Comparison of ENCODE assay signal across 3 cellular contexts in the genomic region with DNA sequence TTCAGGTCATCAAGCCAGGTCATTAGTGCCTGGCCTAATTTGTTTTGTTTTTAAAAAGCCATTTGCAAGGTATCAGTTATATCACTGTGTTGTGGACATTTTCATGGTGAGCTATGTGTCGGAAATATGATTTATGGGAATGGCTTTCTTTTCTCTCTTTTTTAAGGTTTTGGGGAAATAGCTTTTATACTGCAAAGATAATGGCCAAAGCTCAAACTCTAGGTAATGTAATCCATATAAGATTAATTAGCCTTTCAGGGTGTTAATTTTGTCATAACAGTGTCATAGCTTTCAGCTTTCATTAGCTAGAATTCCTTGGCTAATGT.
TF ChIP-seq lines count a peak whose summit lies in the region.

No MANE protein-coding gene starts in this region.

TF ChIP-seq in SK-N-SH, 30 proteins besides CTCF, POLR2A, EP300 and RAD21:
- TF ChIP-seq SMC3 (IDR thresholded peaks at IDR 0.05; ENCODE audit: low read depth, low read length), result no peak
- TF ChIP-seq NRF1 (IDR thresholded peaks at IDR 0.05; ENCODE audit: low read depth, low read length), result no peak
- TF ChIP-seq TAF1 (IDR thresholded peaks at IDR 0.05; ENCODE audit: borderline replicate concordance, low read depth, low read length), result no peak
- no peak for TF ChIP-seq POLR2AphosphoS5 (IDR thresholded peaks at IDR 0.05; ENCODE audit: low read depth, low read length)

TF ChIP-seq in SK-N-SH treated with all-trans-retinoic acid at 6 μM for 48 hours, 23 proteins besides CTCF, POLR2A, EP300 and RAD21:
- TF ChIP-seq PATZ1 (CRISPR knock-in tag; IDR thresholded peaks at IDR 0.05; ENCODE audit: borderline replicate concordance) (no peak), TSHZ2 (CRISPR knock-in tag; IDR thresholded peaks at IDR 0.05) (no peak), CSRNP3 (CRISPR knock-in tag; IDR thresholded peaks at IDR 0.05) (no peak), ZNF70 (CRISPR knock-in tag; IDR thresholded peaks at IDR 0.05) (no peak), ARNTL (CRISPR knock-in tag; IDR thresholded peaks at IDR 0.05; ENCODE audit: borderline replicate concordance, low read depth) (no peak)

TF ChIP-seq in HepG2, 621 proteins besides CTCF, POLR2A, EP300 and RAD21 (continues in another document):
- TF ChIP-seq, protein P1, sequence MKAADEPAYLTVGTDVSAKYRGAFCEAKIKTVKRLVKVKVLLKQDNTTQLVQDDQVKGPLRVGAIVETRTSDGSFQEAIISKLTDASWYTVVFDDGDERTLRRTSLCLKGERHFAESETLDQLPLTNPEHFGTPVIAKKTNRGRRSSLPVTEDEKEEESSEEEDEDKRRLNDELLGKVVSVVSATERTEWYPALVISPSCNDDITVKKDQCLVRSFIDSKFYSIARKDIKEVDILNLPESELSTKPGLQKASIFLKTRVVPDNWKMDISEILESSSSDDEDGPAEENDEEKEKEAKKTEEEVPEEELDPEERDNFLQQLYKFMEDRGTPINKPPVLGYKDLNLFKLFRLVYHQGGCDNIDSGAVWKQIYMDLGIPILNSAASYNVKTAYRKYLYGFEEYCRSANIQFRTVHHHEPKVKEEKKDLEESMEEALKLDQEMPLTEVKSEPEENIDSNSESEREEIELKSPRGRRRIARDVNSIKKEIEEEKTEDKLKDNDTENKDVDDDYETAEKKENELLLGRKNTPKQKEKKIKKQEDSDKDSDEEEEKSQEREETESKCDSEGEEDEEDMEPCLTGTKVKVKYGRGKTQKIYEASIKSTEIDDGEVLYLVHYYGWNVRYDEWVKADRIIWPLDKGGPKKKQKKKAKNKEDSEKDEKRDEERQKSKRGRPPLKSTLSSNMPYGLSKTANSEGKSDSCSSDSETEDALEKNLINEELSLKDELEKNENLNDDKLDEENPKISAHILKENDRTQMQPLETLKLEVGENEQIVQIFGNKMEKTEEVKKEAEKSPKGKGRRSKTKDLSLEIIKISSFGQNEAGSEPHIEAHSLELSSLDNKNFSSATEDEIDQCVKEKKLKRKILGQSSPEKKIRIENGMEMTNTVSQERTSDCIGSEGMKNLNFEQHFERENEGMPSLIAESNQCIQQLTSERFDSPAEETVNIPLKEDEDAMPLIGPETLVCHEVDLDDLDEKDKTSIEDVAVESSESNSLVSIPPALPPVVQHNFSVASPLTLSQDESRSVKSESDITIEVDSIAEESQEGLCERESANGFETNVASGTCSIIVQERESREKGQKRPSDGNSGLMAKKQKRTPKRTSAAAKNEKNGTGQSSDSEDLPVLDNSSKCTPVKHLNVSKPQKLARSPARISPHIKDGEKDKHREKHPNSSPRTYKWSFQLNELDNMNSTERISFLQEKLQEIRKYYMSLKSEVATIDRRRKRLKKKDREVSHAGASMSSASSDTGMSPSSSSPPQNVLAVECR (CRISPR knock-in tag; IDR thresholded peaks at IDR 0.05; ENCODE audit: borderline replicate concordance), result no peak
- TF ChIP-seq BCL3 (CRISPR knock-in tag; IDR thresholded peaks at IDR 0.05), result no peak
- no peak for TF ChIP-seq ATRX (CRISPR knock-in tag; IDR thresholded peaks at IDR 0.05; ENCODE audit: borderline replicate concordance)
- no peak for TF ChIP-seq MED13 (CRISPR knock-in tag; IDR thresholded peaks at IDR 0.05)
- TF ChIP-seq GFI1 (CRISPR knock-in tag; IDR thresholded peaks at IDR 0.05; ENCODE audit: borderline replicate concordance), result peak; percentile 45
- 0 out of 2 replicates have a peak, but pooled peaks have one; percentile 9 for TF ChIP-seq ZNF121 (CRISPR knock-in tag; IDR thresholded peaks at IDR 0.05)
- no peak for TF ChIP-seq ZSCAN21 (CRISPR knock-in tag; IDR thresholded peaks at IDR 0.05; ENCODE audit: borderline replicate concordance)
- TF ChIP-seq ZNF800 (CRISPR knock-in tag; IDR thresholded peaks at IDR 0.05), result no peak
- TF ChIP-seq RFXANK (CRISPR knock-in tag; IDR thresholded peaks at IDR 0.05), result no peak
- no peak for TF ChIP-seq RORA (CRISPR knock-in tag; IDR thresholded peaks at IDR 0.05)
- TF ChIP-seq, protein P2, sequence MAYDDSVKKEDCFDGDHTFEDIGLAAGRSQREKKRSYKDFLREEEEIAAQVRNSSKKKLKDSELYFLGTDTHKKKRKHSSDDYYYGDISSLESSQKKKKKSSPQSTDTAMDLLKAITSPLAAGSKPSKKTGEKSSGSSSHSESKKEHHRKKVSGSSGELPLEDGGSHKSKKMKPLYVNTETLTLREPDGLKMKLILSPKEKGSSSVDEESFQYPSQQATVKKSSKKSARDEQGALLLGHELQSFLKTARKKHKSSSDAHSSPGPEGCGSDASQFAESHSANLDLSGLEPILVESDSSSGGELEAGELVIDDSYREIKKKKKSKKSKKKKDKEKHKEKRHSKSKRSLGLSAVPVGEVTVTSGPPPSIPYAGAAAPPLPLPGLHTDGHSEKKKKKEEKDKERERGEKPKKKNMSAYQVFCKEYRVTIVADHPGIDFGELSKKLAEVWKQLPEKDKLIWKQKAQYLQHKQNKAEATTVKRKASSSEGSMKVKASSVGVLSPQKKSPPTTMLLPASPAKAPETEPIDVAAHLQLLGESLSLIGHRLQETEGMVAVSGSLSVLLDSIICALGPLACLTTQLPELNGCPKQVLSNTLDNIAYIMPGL (CRISPR knock-in tag; IDR thresholded peaks at IDR 0.05; ENCODE audit: borderline replicate concordance in 1 of 2, low read depth in 1 of 2), result no peak
- TF ChIP-seq, protein P3, sequence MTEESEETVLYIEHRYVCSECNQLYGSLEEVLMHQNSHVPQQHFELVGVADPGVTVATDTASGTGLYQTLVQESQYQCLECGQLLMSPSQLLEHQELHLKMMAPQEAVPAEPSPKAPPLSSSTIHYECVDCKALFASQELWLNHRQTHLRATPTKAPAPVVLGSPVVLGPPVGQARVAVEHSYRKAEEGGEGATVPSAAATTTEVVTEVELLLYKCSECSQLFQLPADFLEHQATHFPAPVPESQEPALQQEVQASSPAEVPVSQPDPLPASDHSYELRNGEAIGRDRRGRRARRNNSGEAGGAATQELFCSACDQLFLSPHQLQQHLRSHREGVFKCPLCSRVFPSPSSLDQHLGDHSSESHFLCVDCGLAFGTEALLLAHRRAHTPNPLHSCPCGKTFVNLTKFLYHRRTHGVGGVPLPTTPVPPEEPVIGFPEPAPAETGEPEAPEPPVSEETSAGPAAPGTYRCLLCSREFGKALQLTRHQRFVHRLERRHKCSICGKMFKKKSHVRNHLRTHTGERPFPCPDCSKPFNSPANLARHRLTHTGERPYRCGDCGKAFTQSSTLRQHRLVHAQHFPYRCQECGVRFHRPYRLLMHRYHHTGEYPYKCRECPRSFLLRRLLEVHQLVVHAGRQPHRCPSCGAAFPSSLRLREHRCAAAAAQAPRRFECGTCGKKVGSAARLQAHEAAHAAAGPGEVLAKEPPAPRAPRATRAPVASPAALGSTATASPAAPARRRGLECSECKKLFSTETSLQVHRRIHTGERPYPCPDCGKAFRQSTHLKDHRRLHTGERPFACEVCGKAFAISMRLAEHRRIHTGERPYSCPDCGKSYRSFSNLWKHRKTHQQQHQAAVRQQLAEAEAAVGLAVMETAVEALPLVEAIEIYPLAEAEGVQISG (CRISPR knock-in tag; IDR thresholded peaks at IDR 0.05), result no peak
- no peak for TF ChIP-seq MIER2 (CRISPR knock-in tag; IDR thresholded peaks at IDR 0.05)
- TF ChIP-seq ZNF619 (CRISPR knock-in tag; IDR thresholded peaks at IDR 0.05), result no peak
- TF ChIP-seq TRAFD1 (CRISPR knock-in tag; IDR thresholded peaks at IDR 0.05; ENCODE audit: borderline replicate concordance), result no peak
- TF ChIP-seq MBD4 (IDR thresholded peaks at IDR 0.05; ENCODE audit: borderline replicate concordance, low read length), result 0 out of 2 replicates have a peak, but pooled peaks have one; percentile 18
- TF ChIP-seq ZNF512 (CRISPR knock-in tag; IDR thresholded peaks at IDR 0.05), result no peak
- no peak for TF ChIP-seq HNRNPK (IDR thresholded peaks at IDR 0.05; ENCODE audit: low read depth, low read length, poor library complexity, severe bottlenecking)
- TF ChIP-seq FOSL1 (CRISPR knock-in tag; IDR thresholded peaks at IDR 0.05; ENCODE audit: borderline replicate concordance), result no peak
- TF ChIP-seq, protein P4, sequence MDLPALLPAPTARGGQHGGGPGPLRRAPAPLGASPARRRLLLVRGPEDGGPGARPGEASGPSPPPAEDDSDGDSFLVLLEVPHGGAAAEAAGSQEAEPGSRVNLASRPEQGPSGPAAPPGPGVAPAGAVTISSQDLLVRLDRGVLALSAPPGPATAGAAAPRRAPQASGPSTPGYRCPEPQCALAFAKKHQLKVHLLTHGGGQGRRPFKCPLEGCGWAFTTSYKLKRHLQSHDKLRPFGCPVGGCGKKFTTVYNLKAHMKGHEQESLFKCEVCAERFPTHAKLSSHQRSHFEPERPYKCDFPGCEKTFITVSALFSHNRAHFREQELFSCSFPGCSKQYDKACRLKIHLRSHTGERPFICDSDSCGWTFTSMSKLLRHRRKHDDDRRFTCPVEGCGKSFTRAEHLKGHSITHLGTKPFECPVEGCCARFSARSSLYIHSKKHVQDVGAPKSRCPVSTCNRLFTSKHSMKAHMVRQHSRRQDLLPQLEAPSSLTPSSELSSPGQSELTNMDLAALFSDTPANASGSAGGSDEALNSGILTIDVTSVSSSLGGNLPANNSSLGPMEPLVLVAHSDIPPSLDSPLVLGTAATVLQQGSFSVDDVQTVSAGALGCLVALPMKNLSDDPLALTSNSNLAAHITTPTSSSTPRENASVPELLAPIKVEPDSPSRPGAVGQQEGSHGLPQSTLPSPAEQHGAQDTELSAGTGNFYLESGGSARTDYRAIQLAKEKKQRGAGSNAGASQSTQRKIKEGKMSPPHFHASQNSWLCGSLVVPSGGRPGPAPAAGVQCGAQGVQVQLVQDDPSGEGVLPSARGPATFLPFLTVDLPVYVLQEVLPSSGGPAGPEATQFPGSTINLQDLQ (CRISPR knock-in tag; IDR thresholded peaks at IDR 0.05), result no peak
- TF ChIP-seq, protein P5, sequence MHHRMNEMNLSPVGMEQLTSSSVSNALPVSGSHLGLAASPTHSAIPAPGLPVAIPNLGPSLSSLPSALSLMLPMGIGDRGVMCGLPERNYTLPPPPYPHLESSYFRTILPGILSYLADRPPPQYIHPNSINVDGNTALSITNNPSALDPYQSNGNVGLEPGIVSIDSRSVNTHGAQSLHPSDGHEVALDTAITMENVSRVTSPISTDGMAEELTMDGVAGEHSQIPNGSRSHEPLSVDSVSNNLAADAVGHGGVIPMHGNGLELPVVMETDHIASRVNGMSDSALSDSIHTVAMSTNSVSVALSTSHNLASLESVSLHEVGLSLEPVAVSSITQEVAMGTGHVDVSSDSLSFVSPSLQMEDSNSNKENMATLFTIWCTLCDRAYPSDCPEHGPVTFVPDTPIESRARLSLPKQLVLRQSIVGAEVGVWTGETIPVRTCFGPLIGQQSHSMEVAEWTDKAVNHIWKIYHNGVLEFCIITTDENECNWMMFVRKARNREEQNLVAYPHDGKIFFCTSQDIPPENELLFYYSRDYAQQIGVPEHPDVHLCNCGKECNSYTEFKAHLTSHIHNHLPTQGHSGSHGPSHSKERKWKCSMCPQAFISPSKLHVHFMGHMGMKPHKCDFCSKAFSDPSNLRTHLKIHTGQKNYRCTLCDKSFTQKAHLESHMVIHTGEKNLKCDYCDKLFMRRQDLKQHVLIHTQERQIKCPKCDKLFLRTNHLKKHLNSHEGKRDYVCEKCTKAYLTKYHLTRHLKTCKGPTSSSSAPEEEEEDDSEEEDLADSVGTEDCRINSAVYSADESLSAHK (CRISPR knock-in tag; IDR thresholded peaks at IDR 0.05; ENCODE audit: borderline replicate concordance), result no peak
- TF ChIP-seq ATF1 (CRISPR knock-in tag; IDR thresholded peaks at IDR 0.05), result 0 out of 2 replicates have a peak, but pooled peaks have one; percentile 4
- no peak for TF ChIP-seq SP4 (CRISPR knock-in tag; IDR thresholded peaks at IDR 0.05)
- TF ChIP-seq FOXJ3 (CRISPR knock-in tag; IDR thresholded peaks at IDR 0.05; ENCODE audit: borderline replicate concordance), result 0 out of 2 replicates have a peak, but pooled peaks have one; percentile 9
- TF ChIP-seq DDIT3 (CRISPR knock-in tag; IDR thresholded peaks at IDR 0.05), result no peak
- no peak for TF ChIP-seq SNAPC2 (CRISPR knock-in tag; IDR thresholded peaks at IDR 0.05)
- TF ChIP-seq EZH2 (conservative IDR thresholded peaks at IDR 0.05; ENCODE audit: low read depth, low read length), result no peak
